Comparison of ENCODE assay signal across 8 cellular contexts in genomic region chr1:32335619-32335950, GRCh38. TPM values are rescaled to one million over a fixed set of nuclear protein-coding genes. Genes with fewer than 3 reads are reported as not detected.
A peak's percentile ranks its signal among the peaks of the same experiment; 100 is the strongest.
DNase-seq lines count a peak whose midpoint lies in the region; ATAC-seq, FAIRE-seq and TF ChIP-seq lines count a peak whose summit lies in the region.

No MANE protein-coding gene starts in this region.

- peak overlapping the region; percentile 85 to 92 for H3K18ac ChIP-seq in mesenchymal stem cell (ENCODE audit: low read depth in 1 of 2, low read length in 2 of 2)

- no peak for FAIRE-seq in astrocyte (lab: Jason Lieb, UNC)

- H3F3A ChIP-seq in GM23338 (replicated peaks; ENCODE audit: low read depth) = peaks cover 32% of the 10 kb centered on the region

- H3K79me1 ChIP-seq in mesenchymal stem cell (replicated peaks; ENCODE audit: low read length, poor library complexity, severe bottlenecking) = no peaks in the 10 kb centered on the region

- no peak for TF ChIP-seq CTCF in AG10803 (conservative IDR thresholded peaks at IDR 0.05; ENCODE audit: low read length)
- no peak for TF ChIP-seq CTCF in GM23338 (conservative IDR thresholded peaks at IDR 0.05; ENCODE audit: low read depth in 2 of 2)
- no peak for TF ChIP-seq CTCF in astrocyte (IDR thresholded peaks at IDR 0.05; ENCODE audit: insufficient read depth, low read depth, low read length)

- peak overlapping the region in 1 of 2 experiments; percentile 94 for H3K14ac ChIP-seq in mesenchymal stem cell (ENCODE audit: low read length in 2 of 2)

- peak overlapping the region; percentile 98 for H3K4me2 ChIP-seq in GM23338
- peak overlapping the region; percentile 87 for H3K4me2 ChIP-seq in astrocyte (ENCODE audit: low read length)
- H3K4me2 ChIP-seq in mesenchymal stem cell (ENCODE audit: low read length, poor library complexity, severe bottlenecking) = peak overlapping the region; percentile 71

- H3K4me1 Mint-ChIP-seq in GM23338 = peaks cover 49% of the 10 kb centered on the region
- peaks cover 41% of the 10 kb centered on the region for H3K4me1 Mint-ChIP-seq in astrocyte (ENCODE audit: low read depth, unreplicated experiment)

- no peak overlapping the region for H2AK5ac ChIP-seq in mesenchymal stem cell (ENCODE audit: low read length, severe bottlenecking)

- H3K79me2 ChIP-seq in GM23338 (replicated peaks; ENCODE audit: insufficient read depth) = peaks cover 18% of the 10 kb centered on the region
- H3K79me2 ChIP-seq in astrocyte (ENCODE audit: insufficient read depth, low read length) = peaks cover 36% of the 10 kb centered on the region

- H3K9me2 ChIP-seq in GM23338 (ENCODE audit: insufficient read depth) = no peaks in the 10 kb centered on the region

- H4K20me1 ChIP-seq in GM23338 (replicated peaks; ENCODE audit: insufficient read depth) (peaks cover 31% of the 10 kb centered on the region), astrocyte (ENCODE audit: insufficient read depth, low read length) (peaks cover 54% of the 10 kb centered on the region)

- H3K27ac ChIP-seq in GM23338 (ENCODE audit: low read depth) = peak overlapping the region; percentile 81; the same call in 1 of the 2 replicates
- peak overlapping the region; percentile 69 for H3K27ac ChIP-seq in astrocyte (ENCODE audit: low read depth, low read length)
- H3K27ac ChIP-seq in mesenchymal stem cell (ENCODE audit: low read length, poor library complexity, severe bottlenecking) = no peak overlapping the region

- DNase-seq in AG10803 (ENCODE audit: low read depth) (no peak), GM23338 (ENCODE audit: low spot score) (peak; percentile 51), astrocyte (ENCODE audit: low read depth) (no peak), mesenchymal stem cell (no peak), COLO829 (ENCODE audit: low spot score) (no peak), GM19240 (ENCODE audit: insufficient read length, low spot score) (no peak), medulla oblongata (ENCODE audit: extremely low spot score) (no peak)
- DNase-seq in activated naive CD4-positive, alpha-beta T cell treated with anti-CD3 and anti-CD28 coated beads, Interleukin-2, amount 50 U/mL, for 16 hours = no peak

- H3K4me3 ChIP-seq in AG10803 (ENCODE audit: low read length) (peak overlapping the region; percentile 61), GM23338 (peak overlapping the region; percentile 95), astrocyte (ENCODE audit: insufficient read depth, low read depth, low read length) (peak overlapping the region; percentile 90), mesenchymal stem cell (ENCODE audit: insufficient read depth in 1 of 2, low read depth in 1 of 2, low read length in 2 of 2) (peak overlapping the region; percentile 82 to 88)

- peak overlapping the region; percentile 34 for H4K91ac ChIP-seq in mesenchymal stem cell (ENCODE audit: low read length)

- peak overlapping the region; percentile 64 for H2BK120ac ChIP-seq in mesenchymal stem cell (ENCODE audit: low read depth, low read length)

- under 1% methylated on average over 34 of the region's 46 CpGs for WGBS in mesenchymal stem cell

- peak overlapping the region; percentile 32 for H2BK5ac ChIP-seq in mesenchymal stem cell (ENCODE audit: low read depth, low read length, poor library complexity, severe bottlenecking)

- H3K9ac ChIP-seq in astrocyte (ENCODE audit: low read length) (peak overlapping the region; percentile 90), mesenchymal stem cell (ENCODE audit: low read length) (peak overlapping the region; percentile 83)

- H2BK12ac ChIP-seq in mesenchymal stem cell (ENCODE audit: low read length in 2 of 2) = no peak overlapping the region

- H3K36me3 ChIP-seq in GM23338 (ENCODE audit: insufficient read depth) (no peaks in the 10 kb centered on the region; the same call in none of the 2 replicates), astrocyte (ENCODE audit: insufficient read depth, low read length) (peaks cover 22% of the 10 kb centered on the region), mesenchymal stem cell (ENCODE audit: control insufficient read depth in 1 of 2, insufficient read depth in 2 of 2, low read depth in 1 of 2, low read length in 2 of 2) (peaks cover 36 to 40% of the 10 kb centered on the region in 2 experiments)

- H3K4ac ChIP-seq in mesenchymal stem cell (ENCODE audit: low read depth in 1 of 2, low read length in 2 of 2) = peak overlapping the region; percentile 73 to 91

- H2AFZ ChIP-seq in GM23338 = no peak overlapping the region
- H2AFZ ChIP-seq in astrocyte (ENCODE audit: low read depth, low read length) = no peak overlapping the region
- H2AFZ ChIP-seq in mesenchymal stem cell (ENCODE audit: low read depth, low read length) = no peak overlapping the region

- H3K4me1 ChIP-seq in GM23338 (ENCODE audit: insufficient read depth) (peaks cover 34% of the 10 kb centered on the region), astrocyte (ENCODE audit: insufficient read depth, low read length) (peaks cover 50% of the 10 kb centered on the region), mesenchymal stem cell (ENCODE audit: control insufficient read depth, insufficient read depth, low read depth, low read length) (peaks cover 54% of the 10 kb centered on the region)

- peaks cover 7% of the 10 kb centered on the region; the same call in 1 of the 2 replicates for H3K27me3 ChIP-seq in GM23338 (ENCODE audit: insufficient read depth)
- H3K27me3 ChIP-seq in astrocyte (ENCODE audit: insufficient read depth, low read length) = no peaks in the 10 kb centered on the region
- H3K27me3 ChIP-seq in mesenchymal stem cell (ENCODE audit: control insufficient read depth in 1 of 2, insufficient read depth in 1 of 2, low read length in 2 of 2) = no peaks in the 10 kb centered on the region

- H4K8ac ChIP-seq in mesenchymal stem cell (ENCODE audit: low read length) = no peak overlapping the region

- peaks cover 45% of the 10 kb centered on the region for H3K36me3 Mint-ChIP-seq in GM23338 (ENCODE audit: low read depth)
- H3K36me3 Mint-ChIP-seq in astrocyte (ENCODE audit: low read depth, unreplicated experiment) = peaks cover 25% of the 10 kb centered on the region

- H3K4me3 Mint-ChIP-seq in GM23338 = peak overlapping the region; percentile 37; the same call in 2 of the 3 replicates
- no peak overlapping the region for H3K4me3 Mint-ChIP-seq in astrocyte (ENCODE audit: unreplicated experiment)

- H3K9me3 Mint-ChIP-seq in GM23338 = peaks cover 5% of the 10 kb centered on the region; the same call in 2 of the 3 replicates
- no peaks in the 10 kb centered on the region for H3K9me3 Mint-ChIP-seq in astrocyte (ENCODE audit: unreplicated experiment)

- ATAC-seq in GM23338 = peak; percentile 6; the same call in 2 of the 3 replicates

- H3K27me3 Mint-ChIP-seq in GM23338 (ENCODE audit: insufficient read depth, low read depth, poor library complexity) (peaks cover 42% of the 10 kb centered on the region), astrocyte (ENCODE audit: low read depth, unreplicated experiment) (no peaks in the 10 kb centered on the region)

- no peak overlapping the region for H2BK15ac ChIP-seq in mesenchymal stem cell (ENCODE audit: low read depth, poor library complexity, severe bottlenecking)

- H3K27ac Mint-ChIP-seq in GM23338 (no peak overlapping the region), astrocyte (ENCODE audit: unreplicated experiment) (no peak overlapping the region)

- H3K9me3 ChIP-seq in astrocyte (ENCODE audit: insufficient read depth, low read depth, low read length) = no peaks in the 10 kb centered on the region
- no peaks in the 10 kb centered on the region for H3K9me3 ChIP-seq in mesenchymal stem cell (ENCODE audit: control insufficient read depth, low read length)

- peak overlapping the region in 1 of 2 experiments; percentile 98 for H3K23ac ChIP-seq in mesenchymal stem cell (ENCODE audit: low read length in 2 of 2)

TF ChIP-seq in GM23338, 12 proteins besides CTCF, POLR2A, EP300 and RAD21 (continues in another document):
- TF ChIP-seq STAT1 (IDR thresholded peaks at IDR 0.05; ENCODE audit: unreplicated experiment) (no peak), ZNF114 (CRISPR knock-in tag; IDR thresholded peaks at IDR 0.05) (no peak), ZNF331 (CRISPR knock-in tag; IDR thresholded peaks at IDR 0.05; ENCODE audit: low read depth) (no peak), EZH2phosphoT487 (IDR thresholded peaks at IDR 0.05; ENCODE audit: unreplicated experiment) (no peak), JUNB (IDR thresholded peaks at IDR 0.05; ENCODE audit: unreplicated experiment) (no peak)

RNA-seq across cellular contexts. Expression of gene MARCKSL1, which starts 0.4 kb away (rescaled TPM):
- 266 and 329 TPM in 2 replicates for total RNA-seq in GM23338 (2014; rRNA removed; shearing (Covaris generic))
- 553 and 576 TPM in 2 replicates for polyA plus RNA-seq in GM23338 (2016; fragmentation: Nextera tagmentation; extraction: Ambion mirVana)
- total RNA-seq in astrocyte = 185 and 213 TPM in 2 replicates
- polyA plus RNA-seq in mesenchymal stem cell (2013, experiment 1 of 2) = 391 TPM
- 395 TPM for polyA plus RNA-seq in mesenchymal stem cell (2013, experiment 2 of 2)

RNA-seq across cellular contexts. Expression of gene FAM229A, which starts 26.7 kb away (rescaled TPM):
- total RNA-seq in GM23338 (2014; rRNA removed; shearing (Covaris generic)) = 0.27 and 4.2 TPM in 2 replicates
- 2.1 and 3.6 TPM in 2 replicates for polyA plus RNA-seq in GM23338 (2016; fragmentation: Nextera tagmentation; extraction: Ambion mirVana)
- total RNA-seq in astrocyte = 3.5 and 4.2 TPM in 2 replicates
- 3.5 TPM for polyA plus RNA-seq in mesenchymal stem cell (2013, experiment 1 of 2)
- 2.7 TPM for polyA plus RNA-seq in mesenchymal stem cell (2013, experiment 2 of 2)

RNA-seq across cellular contexts. Expression of gene TSSK3, which starts 26.8 kb away (rescaled TPM):
- not detected in 2 replicates for total RNA-seq in GM23338 (2014; rRNA removed; shearing (Covaris generic))
- 0.54 TPM in 1 of 2 replicates, not detected in the other for polyA plus RNA-seq in GM23338 (2016; fragmentation: Nextera tagmentation; extraction: Ambion mirVana)
- total RNA-seq in astrocyte = 0.32 and 0.87 TPM in 2 replicates
- 0.86 TPM for polyA plus RNA-seq in mesenchymal stem cell (2013, experiment 1 of 2)
- polyA plus RNA-seq in mesenchymal stem cell (2013, experiment 2 of 2) = 0.52 TPM

RNA-seq across cellular contexts. Expression of gene HDAC1, which starts 43.7 kb away (rescaled TPM):
- 104 and 116 TPM in 2 replicates for total RNA-seq in GM23338 (2014; rRNA removed; shearing (Covaris generic))
- 82.6 and 84.7 TPM in 2 replicates for polyA plus RNA-seq in GM23338 (2016; fragmentation: Nextera tagmentation; extraction: Ambion mirVana)
- 94.1 and 99.6 TPM in 2 replicates for total RNA-seq in astrocyte
- 73.3 TPM for polyA plus RNA-seq in mesenchymal stem cell (2013, experiment 1 of 2)
- 73.2 TPM for polyA plus RNA-seq in mesenchymal stem cell (2013, experiment 2 of 2)

RNA-seq across cellular contexts. Expression of gene BSDC1, which starts 58.7 kb away (rescaled TPM):
- total RNA-seq in GM23338 (2014; rRNA removed; shearing (Covaris generic)) = 50.7 and 55.8 TPM in 2 replicates
- polyA plus RNA-seq in GM23338 (2016; fragmentation: Nextera tagmentation; extraction: Ambion mirVana) = 22.7 and 24.9 TPM in 2 replicates
- total RNA-seq in astrocyte = 71.9 and 73.1 TPM in 2 replicates
- polyA plus RNA-seq in mesenchymal stem cell (2013, experiment 1 of 2) = 35.1 TPM
- polyA plus RNA-seq in mesenchymal stem cell (2013, experiment 2 of 2) = 33.7 TPM
